ENCODE assay signal across 10 cellular contexts in the genomic region with DNA sequence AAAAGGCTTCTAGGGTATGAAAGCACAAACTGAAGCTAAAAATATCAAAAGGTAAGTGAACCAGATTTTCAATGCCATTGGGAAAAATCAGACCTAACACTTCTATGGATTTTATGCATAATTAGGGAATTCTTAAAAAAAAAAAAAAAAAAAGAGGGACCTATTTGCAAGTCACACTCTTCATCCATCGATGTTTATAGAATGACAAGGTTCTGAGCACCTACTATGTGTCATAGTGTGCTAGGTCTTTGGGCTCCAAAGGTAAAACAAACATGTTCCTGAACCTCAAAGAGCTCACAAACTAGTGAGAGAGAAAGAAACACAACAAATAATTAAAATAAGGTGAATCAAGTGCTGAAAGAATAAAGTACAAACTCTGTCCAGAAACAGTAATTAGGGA. TPM values are rescaled to one million over a fixed set of nuclear protein-coding genes. Genes with fewer than 3 reads are reported as not detected.
DNase-seq lines count a peak whose midpoint lies in the region; ATAC-seq and TF ChIP-seq lines count a peak whose summit lies in the region.
"Had no signal": no experiment of that assay in that cellular context is flagged by ENCODE, and none has a peak within 500 bp of the region (broad histone marks: within the 10 kb centered on the region; RNA-seq: fewer than 3 reads in every experiment).

No MANE protein-coding gene starts in this region.

- peak overlapping the region; percentile 99 for H3K4me3 Mint-ChIP-seq in activated naive CD8-positive, alpha-beta T cell treated with anti-CD3 and anti-CD28 coated beads, Interleukin-2, amount 50 U/mL, for 24 hours
- H3K4me3 Mint-ChIP-seq in naive thymus-derived CD4-positive, alpha-beta T cell, result peak overlapping the region; percentile 14 to 97 (median 46)

- intact Hi-C loops in naive thymus-derived CD4-positive, alpha-beta T cell (cut with micrococcal nuclease), result loop anchor here (5.0 to 10.0 kb wide), 2 partner anchors 115 to 512 kb away; a partner anchor contains a TSS
- intact Hi-C loops in right cardiac atrium (cut with DNase I), result no loop called here

- no peaks in the 10 kb centered on the region for H3K9me3 Mint-ChIP-seq in activated naive CD8-positive, alpha-beta T cell treated with anti-CD3 and anti-CD28 coated beads, Interleukin-2, amount 50 U/mL, for 24 hours
- H3K9me3 Mint-ChIP-seq in naive thymus-derived CD4-positive, alpha-beta T cell, result no peaks in the 10 kb centered on the region

- H3K4me1 Mint-ChIP-seq in activated naive CD8-positive, alpha-beta T cell treated with anti-CD3 and anti-CD28 coated beads, Interleukin-2, amount 50 U/mL, for 24 hours, result peaks cover 27% of the 10 kb centered on the region
- H3K4me1 Mint-ChIP-seq in naive thymus-derived CD4-positive, alpha-beta T cell, result peaks cover 17 to 41% (median 28%) of the 10 kb centered on the region in 7 donors

- peak overlapping the region; percentile 3; the same call in 1 of the 2 replicates for H3K4me3 ChIP-seq in AG04450 (ENCODE audit: low read depth, low read length)
- H3K4me3 ChIP-seq in HFF-Myc (replicated peaks; ENCODE audit: low read depth, low read length), result peak overlapping the region; percentile 55; the same call in 1 of the 2 replicates
- H3K4me3 ChIP-seq in naive thymus-derived CD4-positive, alpha-beta T cell (ENCODE audit: low read length), result no peak overlapping the region
- H3K4me3 ChIP-seq in right cardiac atrium (ENCODE audit: low read length), result no peak overlapping the region

- TF ChIP-seq CTCF in AG04450 (IDR thresholded peaks at IDR 0.05; ENCODE audit: low read depth, low read length), result no peak
- TF ChIP-seq CTCF in HFF-Myc (IDR thresholded peaks at IDR 0.05; ENCODE audit: low read depth, low read length, missing control alignments), result no peak
- TF ChIP-seq CTCF in GM20000 (IDR thresholded peaks at IDR 0.05; ENCODE audit: extremely low read depth, missing control alignments), result no peak

- WGBS in right cardiac atrium, result 98% methylated on average over 1 of the region's 1 CpG

- peaks cover 8 to 14% of the 10 kb centered on the region in 2 donors for H3K4me1 ChIP-seq in naive thymus-derived CD4-positive, alpha-beta T cell (ENCODE audit: control insufficient read depth in 2 of 2, insufficient read depth in 2 of 2, low read length in 2 of 2)
- H3K4me1 ChIP-seq in right cardiac atrium (ENCODE audit: control insufficient read depth, insufficient read depth, low read length), result peaks cover 3% of the 10 kb centered on the region

- DNase-seq in AG04450 (ENCODE audit: low read depth, low spot score) (no peak), HFF-Myc (ENCODE audit: extremely low read depth, low read depth) (no peak), right cardiac atrium (no peak), GM20000 (ENCODE audit: low spot score) (no peak), SIG-M5 (lab: John Stamatoyannopoulos, UW) (no peak)
- DNase-seq in activated naive CD8-positive, alpha-beta T cell treated with anti-CD3 and anti-CD28 coated beads, Interleukin-2, amount 50 U/mL, for 24 hours, result no peak
- DNase-seq in naive thymus-derived CD4-positive, alpha-beta T cell, result no peak
- DNase-seq: COR-L47, NCI-H2081 treated with DMSO at 0.1 percent for 48 hours had no signal

- H3K27me3 ChIP-seq in AG04450 (ENCODE audit: control insufficient read depth, insufficient read depth, low read length), result no peaks in the 10 kb centered on the region
- no peaks in the 10 kb centered on the region for H3K27me3 ChIP-seq in naive thymus-derived CD4-positive, alpha-beta T cell (ENCODE audit: control insufficient read depth in 2 of 2, insufficient read depth in 2 of 2, low read length in 2 of 2)
- H3K27me3 ChIP-seq in right cardiac atrium (ENCODE audit: control insufficient read depth, insufficient read depth), result no peaks in the 10 kb centered on the region

- H3K27ac Mint-ChIP-seq in activated naive CD8-positive, alpha-beta T cell treated with anti-CD3 and anti-CD28 coated beads, Interleukin-2, amount 50 U/mL, for 24 hours, result peak overlapping the region; percentile 53
- peak overlapping the region in 6 of 9 donors; percentile 2 to 86 (median 56) for H3K27ac Mint-ChIP-seq in naive thymus-derived CD4-positive, alpha-beta T cell

- H3K36me3 Mint-ChIP-seq in activated naive CD8-positive, alpha-beta T cell treated with anti-CD3 and anti-CD28 coated beads, Interleukin-2, amount 50 U/mL, for 24 hours (ENCODE audit: low read depth), result peaks cover 20% of the 10 kb centered on the region
- peaks cover 0 to 24% (median 11%) of the 10 kb centered on the region in 5 donors for H3K36me3 Mint-ChIP-seq in naive thymus-derived CD4-positive, alpha-beta T cell

- peaks cover 2% of the 10 kb centered on the region for H3K27me3 Mint-ChIP-seq in activated naive CD8-positive, alpha-beta T cell treated with anti-CD3 and anti-CD28 coated beads, Interleukin-2, amount 50 U/mL, for 24 hours
- no peaks in the 10 kb centered on the region for H3K27me3 Mint-ChIP-seq in naive thymus-derived CD4-positive, alpha-beta T cell

- CTCF ChIA-PET in AG04450 (lab: Charles Lee), result interaction anchor here (1.4 kb wide), 1 partner anchor 163 kb away, joined by 4 read pairs; no protein-coding TSS in a partner anchor
- CTCF ChIA-PET in naive thymus-derived CD4-positive, alpha-beta T cell (lab: Charles Lee), result interaction anchor here (0.7 to 0.9 kb wide), 2 partner anchors 13 to 374 kb away, joined by 3 to 4 read pairs; no protein-coding TSS in a partner anchor

- H3K9me3 ChIP-seq in AG04450 (ENCODE audit: control insufficient read depth, insufficient read depth, low read length), result no peaks in the 10 kb centered on the region
- H3K9me3 ChIP-seq in naive thymus-derived CD4-positive, alpha-beta T cell (ENCODE audit: control insufficient read depth in 2 of 3, low read length in 3 of 3), result no peaks in the 10 kb centered on the region
- no peaks in the 10 kb centered on the region for H3K9me3 ChIP-seq in right cardiac atrium (ENCODE audit: control insufficient read depth, low read length)

- H3K27ac ChIP-seq in AG04450 (ENCODE audit: low read depth, low read length) (no peak overlapping the region), right cardiac atrium (ENCODE audit: low read length) (no peak overlapping the region)
- H3K27ac ChIP-seq in naive thymus-derived CD4-positive, alpha-beta T cell (ENCODE audit: low read depth, low read length), result no peak overlapping the region

- peaks cover 8 to 36% (median 13%) of the 10 kb centered on the region in 3 experiments for H3K36me3 ChIP-seq in naive thymus-derived CD4-positive, alpha-beta T cell (ENCODE audit: control insufficient read depth in 2 of 3, insufficient read depth in 3 of 3, low read length in 3 of 3)

- ATAC-seq in activated naive CD8-positive, alpha-beta T cell treated with anti-CD3 and anti-CD28 coated beads, Interleukin-2, amount 50 U/mL, for 24 hours, result no peak
- ATAC-seq in naive thymus-derived CD4-positive, alpha-beta T cell, result no peak
- ATAC-seq in right cardiac atrium (no peak), GM19351 (IDR thresholded peaks at IDR 0.05; ENCODE audit: unreplicated experiment) (no peak)

- POLR2A ChIA-PET in AG04450 (lab: Yijun Ruan, JAX), result no interaction called here
- POLR2A ChIA-PET in naive thymus-derived CD4-positive, alpha-beta T cell (lab: Charles Lee), result interaction anchor here (0.6 to 1.8 kb wide), 2 partner anchors 11 to 450 kb away, joined by 3 to 6 read pairs; a partner anchor contains a TSS

RNA-seq across cellular contexts. Expression of a gene that starts 1.9 kb away (rescaled TPM):
- polyA plus RNA-seq in AG04450 (2011; rRNA removed) (23.5 and 23.7 TPM in 2 replicates), right cardiac atrium (7.4 TPM)
- 35.7 and 42.3 TPM in 2 replicates for polyA minus RNA-seq in AG04450 (2011; rRNA and poly(A)+ RNA removed)
- total RNA-seq in naive thymus-derived CD4-positive, alpha-beta T cell, result 10 to 100 TPM; 16.9 to 34.7 (median 19.1) TPM
- polyA plus RNA-seq in naive thymus-derived CD4-positive, alpha-beta T cell, result 10 to 100 TPM; 10.3 to 10.6 TPM
- 10 to 100 TPM; 11.6 to 14.9 (median 13.5) TPM for total RNA-seq in right cardiac atrium

Comparison
In these comparisons a context has a peak if more than half of its experiments do, and no peak if none do; other contexts are left out.
1. H3K4me3 ChIP-seq: peak in AG04450 (single experiment) and HFF-Myc (single experiment); none in naive thymus-derived CD4-positive, alpha-beta T cell (single experiment) and right cardiac atrium (single experiment).
2. intact Hi-C loops: an anchor here in naive thymus-derived CD4-positive, alpha-beta T cell (5.0 to 10.0 kb wide); none called in right cardiac atrium.